8 cellular contexts compared by ENCODE assay signal in genomic region chr16:3609895-3610697, GRCh38. TPM values are rescaled to one million over a fixed set of nuclear protein-coding genes. Genes with fewer than 3 reads are reported as not detected.
DNase-seq lines count a peak whose midpoint lies in the region; ATAC-seq and TF ChIP-seq lines count a peak whose summit lies in the region.

No MANE protein-coding gene starts in this region.

- H3K27ac ChIP-seq in transverse colon = peak overlapping the region in 1 of 4 donors; percentile 84
- H3K27ac ChIP-seq in foreskin keratinocyte = no peak overlapping the region

- no peak for TF ChIP-seq POLR2A in transverse colon (IDR thresholded peaks at IDR 0.05)

- H3K9me3 Mint-ChIP-seq in activated naive CD4-positive, alpha-beta T cell treated with anti-CD3 and anti-CD28 coated beads, Interleukin-2, amount 50 U/mL, for 24 hours = no peaks in the 10 kb centered on the region
- H3K9me3 Mint-ChIP-seq in activated CD8-positive, alpha-beta T cell treated with anti-CD3 and anti-CD28 coated beads for 36 hours = no peaks in the 10 kb centered on the region

- H3K9me3 ChIP-seq in transverse colon = no peaks in the 10 kb centered on the region

- H3K4me3 Mint-ChIP-seq in activated naive CD4-positive, alpha-beta T cell treated with anti-CD3 and anti-CD28 coated beads, Interleukin-2, amount 50 U/mL, for 24 hours = peak overlapping the region; percentile 99
- peak overlapping the region; percentile 91 for H3K4me3 Mint-ChIP-seq in activated CD8-positive, alpha-beta T cell treated with anti-CD3 and anti-CD28 coated beads for 36 hours

- TF ChIP-seq CTCF in activated CD8-positive, alpha-beta T cell treated with anti-CD3 and anti-CD28 coated beads for 36 hours (IDR thresholded peaks at IDR 0.05) = no peak
- TF ChIP-seq CTCF in transverse colon (IDR thresholded peaks at IDR 0.05) (no peak), foreskin keratinocyte (conservative IDR thresholded peaks at IDR 0.05) (no peak), GM10248 (IDR thresholded peaks at IDR 0.05; ENCODE audit: control extremely low read depth, extremely low read depth, low read depth, missing control alignments) (no peak)

- WGBS in transverse colon (ENCODE audit: low coverage in 1 of 2), 2 donors = 55 to 87% methylated on average over 4 to 14 of the region's 14 CpGs

- no peak for TF ChIP-seq EP300 in transverse colon (IDR thresholded peaks at IDR 0.05; ENCODE audit: low read depth)

- H3K4me1 Mint-ChIP-seq in activated naive CD4-positive, alpha-beta T cell treated with anti-CD3 and anti-CD28 coated beads, Interleukin-2, amount 50 U/mL, for 24 hours = peaks cover 46% of the 10 kb centered on the region
- H3K4me1 Mint-ChIP-seq in activated CD8-positive, alpha-beta T cell treated with anti-CD3 and anti-CD28 coated beads for 36 hours (ENCODE audit: low read depth) = peaks cover 31% of the 10 kb centered on the region

- H3K36me3 Mint-ChIP-seq in activated naive CD4-positive, alpha-beta T cell treated with anti-CD3 and anti-CD28 coated beads, Interleukin-2, amount 50 U/mL, for 24 hours = no peaks in the 10 kb centered on the region
- peaks cover 17% of the 10 kb centered on the region for H3K36me3 Mint-ChIP-seq in activated CD8-positive, alpha-beta T cell treated with anti-CD3 and anti-CD28 coated beads for 36 hours (ENCODE audit: low read depth)

- intact Hi-C loops in activated CD8-positive, alpha-beta T cell treated with anti-CD3 and anti-CD28 coated beads for 36 hours (cut with micrococcal nuclease) = no loop called here
- intact Hi-C loops in transverse colon (cut with DNase I; ENCODE audit: low total_unique reads) = no loop called here

- peak overlapping the region; percentile 83 for H3K27ac Mint-ChIP-seq in activated naive CD4-positive, alpha-beta T cell treated with anti-CD3 and anti-CD28 coated beads, Interleukin-2, amount 50 U/mL, for 24 hours
- H3K27ac Mint-ChIP-seq in activated CD8-positive, alpha-beta T cell treated with anti-CD3 and anti-CD28 coated beads for 36 hours = no peak overlapping the region

- ATAC-seq in activated CD8-positive, alpha-beta T cell treated with anti-CD3 and anti-CD28 coated beads for 36 hours = no peak
- ATAC-seq in left lobe of liver (peak; percentile 37), foreskin keratinocyte (no peak), GM19455 (IDR thresholded peaks at IDR 0.05; ENCODE audit: unreplicated experiment) (no peak)

- peak overlapping the region in 3 of 4 donors; percentile 86 to 94 (median 88) for H3K4me3 ChIP-seq in transverse colon

- DNase-seq in activated naive CD4-positive, alpha-beta T cell treated with Interleukin-2 at 50 U/mL for 16 hours = no peak
- DNase-seq in activated CD8-positive, alpha-beta T cell treated with anti-CD3 and anti-CD28 coated beads for 36 hours = no peak
- DNase-seq in left lobe of liver (ENCODE audit: low spot score) = no peak
- DNase-seq in transverse colon = no peak
- DNase-seq in foreskin keratinocyte = no peak
- no peak for DNase-seq in GM10248 (ENCODE audit: extremely low spot score)

- CTCF ChIA-PET in activated CD8-positive, alpha-beta T cell treated with anti-CD3 and anti-CD28 coated beads for 36 hours (lab: Charles Lee) = no interaction called here
- CTCF ChIA-PET in GM10248 (lab: Yijun Ruan, JAX) = interaction anchor here (1.0 kb wide), 1 partner anchor 28 kb away, joined by 3 read pairs; no protein-coding TSS in a partner anchor

- no peaks in the 10 kb centered on the region for H3K27me3 Mint-ChIP-seq in activated naive CD4-positive, alpha-beta T cell treated with anti-CD3 and anti-CD28 coated beads, Interleukin-2, amount 50 U/mL, for 24 hours
- H3K27me3 Mint-ChIP-seq in activated CD8-positive, alpha-beta T cell treated with anti-CD3 and anti-CD28 coated beads for 36 hours = no peaks in the 10 kb centered on the region

- H3K27me3 ChIP-seq in transverse colon = no peaks in the 10 kb centered on the region
- no peaks in the 10 kb centered on the region for H3K27me3 ChIP-seq in foreskin keratinocyte

- H3K4me1 ChIP-seq in transverse colon = peaks cover 6 to 23% (median 18%) of the 10 kb centered on the region in 4 donors
- H3K4me1 ChIP-seq in foreskin keratinocyte = peaks cover 3% of the 10 kb centered on the region

- no peaks in the 10 kb centered on the region for H3K36me3 ChIP-seq in transverse colon

- in situ Hi-C loops in transverse colon (cut with MboI; ENCODE audit: low pct_ligation_motif_present in 1 of 4, low pct_unique_long_range_greater_than_20kb in 1 of 4, low sequenced_read_pairs in 3 of 4) = no loop called here

- POLR2A ChIA-PET in activated CD8-positive, alpha-beta T cell treated with anti-CD3 and anti-CD28 coated beads for 36 hours (lab: Charles Lee) = interaction anchor here (0.7 to 1.0 kb wide), 2 partner anchors 7 to 11 kb away, joined by 3 read pairs; no protein-coding TSS in a partner anchor
- POLR2A ChIA-PET in GM10248 (lab: Yijun Ruan, JAX) = no interaction called here

RNA-seq across cellular contexts. Expression of gene SLX4, which starts 1.3 kb away (rescaled TPM):
- 10 to 100 TPM in 1 of 2 experiments, 1 to 10 TPM in 1; 9.8 to 10.1 TPM for total RNA-seq in activated CD8-positive, alpha-beta T cell treated with anti-CD3 and anti-CD28 coated beads for 36 hours
- total RNA-seq in left lobe of liver (2.8 TPM), transverse colon (10 to 100 TPM in 1 of 4 donors, 1 to 10 TPM in 3; 3.0 to 11.5 (median 4.9) TPM), foreskin keratinocyte (7.4 and 7.6 TPM in 2 replicates)
- 2.0 and 2.4 TPM in 2 replicates for polyA plus RNA-seq in foreskin keratinocyte

RNA-seq across cellular contexts. Expression of gene NLRC3, which starts 32.9 kb away (rescaled TPM):
- 10 to 100 TPM; 17.9 to 19.8 TPM for total RNA-seq in activated CD8-positive, alpha-beta T cell treated with anti-CD3 and anti-CD28 coated beads for 36 hours
- total RNA-seq in left lobe of liver (0.81 TPM), transverse colon (10 to 100 TPM in 1 of 4 donors, 1 to 10 TPM in 3; 2.3 to 12.3 (median 5.1) TPM), foreskin keratinocyte (not detected in 2 replicates)
- polyA plus RNA-seq in foreskin keratinocyte = not detected in 2 replicates

RNA-seq across cellular contexts. Expression of gene DNASE1, which starts 44.4 kb away (rescaled TPM):
- 10 to 100 TPM; 11.8 to 12.1 TPM for total RNA-seq in activated CD8-positive, alpha-beta T cell treated with anti-CD3 and anti-CD28 coated beads for 36 hours
- total RNA-seq in left lobe of liver (4.6 TPM), transverse colon (100 to 1,000 TPM in 1 of 4 donors, 10 to 100 TPM in 3; 27.3 to 139 (median 36.5) TPM), foreskin keratinocyte (5.4 and 5.6 TPM in 2 replicates)
- 2.9 and 3.7 TPM in 2 replicates for polyA plus RNA-seq in foreskin keratinocyte
